Comparison of ENCODE assay signal across 21 cellular contexts in genomic region chr16:27762441-27762840, GRCh38.
DNase-seq lines count a peak whose midpoint lies in the region; ATAC-seq and TF ChIP-seq lines count a peak whose summit lies in the region.
"Had no signal": no experiment of that assay in that cellular context is flagged by ENCODE, and none has a peak within 500 bp of the region (broad histone marks: within the 10 kb centered on the region; RNA-seq: fewer than 3 reads in every experiment).

No MANE protein-coding gene starts in this region.

- BruUV-seq in HCT116 (replicated peaks; lab: Mats Ljungman, UMichigan): no TSS peak

- no peak overlapping the region for H2AFZ ChIP-seq in HCT116 (ENCODE audit: low read depth, low read length, poor library complexity, severe bottlenecking)

- no peak overlapping the region for H3K4me3 ChIP-seq in HCT116 (replicated peaks in 1 of 2; ENCODE audit: low read depth in 1 of 2, low read length in 2 of 2)
- H3K4me3 ChIP-seq: ascending aorta, HAP-1, Peyer's patch, tibial artery had no signal

- no peak for TF ChIP-seq POLR2A in HCT116 (IDR thresholded peaks at IDR 0.05; ENCODE audit: borderline replicate concordance, extremely low read depth, insufficient read depth, insufficient read length)

- DNase-seq in 8988T (peak; percentile 52), HCT116 (ENCODE audit: low read depth, low spot score) (peak; percentile 24), SW480 (ENCODE audit: low spot score) (peak; percentile 42), hepatic stellate cell (ENCODE audit: low spot score) (peak; percentile 79), NCI-H1436 treated with DMSO at 0.1 percent for 48 hours (lab: John Stamatoyannopoulos, UW) (no peak), SKM-1 (lab: John Stamatoyannopoulos, UW; ENCODE audit: unreplicated experiment) (no peak), NOMO-1 treated with DMSO at 0.1 percent for 48 hours (lab: John Stamatoyannopoulos, UW; ENCODE audit: unreplicated experiment) (no peak), COLO668 (lab: John Stamatoyannopoulos, UW; ENCODE audit: unreplicated experiment) (no peak)
- DNase-seq: activated naive CD4-positive, alpha-beta T cell treated with Interleukin-2 at 50 U/mL for 16 hours; activated T-cell treated with anti-CD3 and anti-CD28 coated beads for 4 hours; CD4-positive, CD25-positive, alpha-beta regulatory T cell; cortex of kidney; foreskin keratinocyte; NCI-H146; NCI-H82; Peyer's patch; tibial artery had no signal

- no peaks in the 10 kb centered on the region for H3K27me3 ChIP-seq in HCT116 (ENCODE audit: insufficient read depth, low read length)
- H3K27me3 ChIP-seq: ascending aorta, foreskin keratinocyte, neutrophil, Peyer's patch, tibial artery had no signal

- CTCF ChIA-PET in HCT116 (lab: Charles Lee): no interaction called here

- H3K4me1 ChIP-seq in HCT116 (ENCODE audit: control insufficient read depth in 1 of 2, insufficient read depth in 2 of 2, low read length in 2 of 2): peaks cover 6 to 31% of the 10 kb centered on the region in 2 experiments
- H3K4me1 ChIP-seq: HAP-1, Peyer's patch had no signal

- H3K4me2 ChIP-seq in HCT116 (ENCODE audit: low read length): peak overlapping the region; percentile 40

- intact Hi-C loops in HCT116 (cut with micrococcal nuclease): no loop called here

- no peaks in the 10 kb centered on the region for H3K79me2 ChIP-seq in HCT116 (ENCODE audit: insufficient read depth, low read length)

- no peaks in the 10 kb centered on the region for H4K20me1 ChIP-seq in HCT116 (ENCODE audit: insufficient read depth)

- TF ChIP-seq RAD21 in HCT116 (IDR thresholded peaks at IDR 0.05; ENCODE audit: low read depth): no peak

- TF ChIP-seq CTCF in HCT116 (IDR thresholded peaks at IDR 0.05 in 2 of 3, conservative IDR thresholded peaks at IDR 0.05 in 1 of 3; ENCODE audit: borderline replicate concordance in 1 of 3, insufficient read depth in 1 of 3, low read depth in 2 of 3, low read length in 2 of 3): no peak

- POLR2A ChIA-PET in HCT116 (lab: Charles Lee): no interaction called here

- no peaks in the 10 kb centered on the region for H3K36me3 ChIP-seq in HCT116 (ENCODE audit: control insufficient read depth in 1 of 2, insufficient read depth in 2 of 2, low read length in 2 of 2)
- H3K36me3 ChIP-seq: HAP-1 had no signal

- ATAC-seq in HCT116: peak; percentile 78
- ATAC-seq: foreskin keratinocyte; stimulated activated memory B cell treated with anti-CD40 and anti-IgM and Interleukin-4, amounts not matched to agents 10 μg/mL and 1 μg/mL and 100 μg/mL, for 72 hours had no signal

- H3K9me3 ChIP-seq in HCT116 (ENCODE audit: control insufficient read depth in 1 of 2, insufficient read depth in 1 of 2, low read depth in 1 of 2, low read length in 2 of 2): no peaks in the 10 kb centered on the region
- H3K9me3 ChIP-seq: ascending aorta, HAP-1, neutrophil, Peyer's patch, tibial artery had no signal

- no peak overlapping the region for H3K9ac ChIP-seq in HCT116 (ENCODE audit: low read length)

- H3K9me2 ChIP-seq in HCT116 (ENCODE audit: insufficient read depth): no peaks in the 10 kb centered on the region

- no peak overlapping the region for H3K27ac ChIP-seq in HCT116 (ENCODE audit: low read depth, low read length)
- H3K27ac ChIP-seq: ascending aorta, foreskin keratinocyte, neutrophil, Peyer's patch, tibial artery had no signal

- RAD21 ChIA-PET in HCT116 (lab: Charles Lee; ENCODE audit: low non-redundant PET in 1 of 2, low total read pairs in 2 of 2, uncharacterized antibody in 2 of 2, unreplicated experiment in 2 of 2): no interaction called here

TF ChIP-seq in HCT116, 20 proteins besides CTCF, POLR2A, EP300 and RAD21:
- 0 out of 2 replicates have a peak, but pooled peaks have one; percentile 27 for TF ChIP-seq CBX3 (IDR thresholded peaks at IDR 0.05; ENCODE audit: low read depth)
- no peak for TF ChIP-seq ZBTB33 (IDR thresholded peaks at IDR 0.05; ENCODE audit: extremely low read depth, insufficient replicate concordance, low read length)
- TF ChIP-seq JUND (IDR thresholded peaks at IDR 0.05): peak; percentile 10; the same call in 1 of the 2 replicates
TF ChIP-seq in HCT116: peak in this region for 2.

Comparison
In these comparisons a context has a peak if more than half of its experiments do, and no peak if none do; other contexts are left out.
1. DNase-seq: peak in 8988T (single experiment), HCT116 (single experiment), SW480 (single experiment) and hepatic stellate cell (single experiment); none in NCI-H1436 treated with DMSO at 0.1 percent for 48 hours (single experiment), SKM-1 (single experiment), NOMO-1 treated with DMSO at 0.1 percent for 48 hours (single experiment) and COLO668 (single experiment).